ENCODE assay signal across 14 cellular contexts in the genomic region with DNA sequence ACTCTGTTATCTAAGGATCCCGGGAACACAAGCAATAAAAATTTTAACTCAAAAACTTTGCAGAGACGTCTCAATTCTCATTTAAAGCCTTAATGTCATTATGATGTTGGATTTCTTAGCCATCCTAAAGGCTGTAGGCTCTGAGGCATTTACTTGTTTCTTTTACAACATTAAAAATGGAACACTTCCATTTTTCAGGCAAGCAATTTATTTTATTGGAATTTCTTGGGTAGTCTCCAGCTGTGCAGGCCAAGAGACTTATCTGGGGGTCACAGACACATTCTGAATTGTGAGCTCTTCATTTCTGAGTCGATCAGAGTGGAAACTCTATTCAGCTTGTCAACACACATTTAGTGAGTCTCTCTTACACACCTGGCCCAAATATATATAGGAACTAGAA. TPM values are rescaled to one million over a fixed set of nuclear protein-coding genes. Genes with fewer than 3 reads are reported as not detected.
DNase-seq lines count a peak whose midpoint lies in the region; ATAC-seq, FAIRE-seq and TF ChIP-seq lines count a peak whose summit lies in the region.
"Had no signal": no experiment of that assay in that cellular context is flagged by ENCODE, and none has a peak within 500 bp of the region (broad histone marks: within the 10 kb centered on the region; RNA-seq: fewer than 3 reads in every experiment).

No MANE protein-coding gene starts in this region.

- no peaks in the 10 kb centered on the region for H3K79me2 ChIP-seq in HepG2 (ENCODE audit: insufficient read depth, low read length)

- H3K27ac ChIP-seq in HepG2 (ENCODE audit: extremely low read length, insufficient read depth, low read length) = peak overlapping the region; percentile 84
- H3K27ac ChIP-seq in right lobe of liver = no peak overlapping the region
- peak overlapping the region; percentile 38 to 57 for H3K27ac ChIP-seq in ascending aorta
- peak overlapping the region; percentile 15 for H3K27ac ChIP-seq in vagina
- no peak overlapping the region for H3K27ac ChIP-seq in Peyer's patch
- H3K27ac ChIP-seq: HL-60 had no signal

- H3K4me1 ChIP-seq in HepG2 (ENCODE audit: insufficient read depth, low read length) (peaks cover 45% of the 10 kb centered on the region), right lobe of liver (peaks cover 0 to 10% (median 0%) of the 10 kb centered on the region in 4 donors), ascending aorta (peaks cover 0 to 13% of the 10 kb centered on the region in 2 donors), vagina (peaks cover 13% of the 10 kb centered on the region), Peyer's patch (no peaks in the 10 kb centered on the region)

- TF ChIP-seq CTCF in HepG2 (CRISPR knock-in tag; IDR thresholded peaks at IDR 0.05) (no peak), right lobe of liver (IDR thresholded peaks at IDR 0.05) (no peak), ascending aorta (IDR thresholded peaks at IDR 0.05) (no peak), fibroblast of villous mesenchyme (IDR thresholded peaks at IDR 0.05; ENCODE audit: insufficient read depth, low read depth, low read length) (no peak), vagina (IDR thresholded peaks at IDR 0.05) (no peak), Peyer's patch (IDR thresholded peaks at IDR 0.05) (no peak)

- H3K4me3 ChIP-seq in HepG2 (replicated peaks in 1 of 3; ENCODE audit: insufficient read depth in 1 of 3, low read depth in 2 of 3, low read length in 3 of 3) = peak overlapping the region in 1 of 3 experiments; percentile 58; a peak in 1 of 6 replicates
- H3K4me3 ChIP-seq in right lobe of liver = no peak overlapping the region
- H3K4me3 ChIP-seq in ascending aorta = no peak overlapping the region
- no peak overlapping the region for H3K4me3 ChIP-seq in fibroblast of villous mesenchyme (ENCODE audit: low read depth, low read length)
- no peak overlapping the region for H3K4me3 ChIP-seq in vagina
- H3K4me3 ChIP-seq in Peyer's patch = no peak overlapping the region

- H3K36me3 ChIP-seq in HepG2 (replicated peaks in 1 of 2; ENCODE audit: control insufficient read depth in 1 of 2, insufficient read depth in 2 of 2, low read length in 2 of 2) (no peaks in the 10 kb centered on the region), right lobe of liver (no peaks in the 10 kb centered on the region), ascending aorta (no peaks in the 10 kb centered on the region), vagina (no peaks in the 10 kb centered on the region), Peyer's patch (no peaks in the 10 kb centered on the region)

- DNase-seq in HepG2 (ENCODE audit: low spot score) (no peak), right lobe of liver (no peak), ascending aorta (ENCODE audit: low spot score in 2 of 2) (no peak), fibroblast of villous mesenchyme (ENCODE audit: low read depth) (peak; percentile 23), vagina (ENCODE audit: extremely low spot score in 2 of 2) (no peak), NCI-H2171 (lab: John Stamatoyannopoulos, UW) (no peak), Peyer's patch (no peak)
- no peak for DNase-seq in activated CD8-positive, alpha-beta memory T cell treated with anti-CD3 and anti-CD28 coated beads for 24 hours
- DNase-seq: NCI-H1930; NCI-H446 treated with DMSO at 0.1 percent for 48 hours; NK-92 treated with Interleukin-12 subunit alpha and Interleukin-12 subunit beta, amount 100 ng/mL, for 24 hours; SHP77 treated with DMSO at 0.1 percent for 48 hours had no signal

- WGBS in HepG2 (ENCODE audit: low lambda C conversion rate) = 78% methylated on average over 3 of the region's 3 CpGs
- 67% methylated on average over 3 of the region's 3 CpGs for WGBS in right lobe of liver (ENCODE audit: insufficient coverage, low coverage, low lambda C conversion rate, missing lambda C conversion rate)

- ATAC-seq in HepG2 (no peak), right lobe of liver (no peak)

- FAIRE-seq in HepG2 (lab: Jason Lieb, UNC) = no peak
- FAIRE-seq: HTR-8/SVneo had no signal

- intact Hi-C loops in HepG2 (cut with micrococcal nuclease; ENCODE audit: unreplicated experiment) (no loop called here), right lobe of liver (cut with DNase I) (no loop called here), ascending aorta (cut with DNase I) (no loop called here), vagina (cut with DNase I) (no loop called here)

- no TSS peak for BruUV-seq in HepG2 (replicated peaks; lab: Mats Ljungman, UMichigan)

- H3K9ac ChIP-seq in HepG2 (ENCODE audit: insufficient read depth, low read depth, low read length) = peak overlapping the region; percentile 55

- POLR2A ChIA-PET in HepG2 (lab: Yijun Ruan, JAX) = interaction anchor here (0.7 to 2.7 kb wide), 8 partner anchors 17 to 834 kb away, joined by 3 to 37 read pairs (median 5); partner anchors contain the start of gene KIF5B

- TF ChIP-seq POLR2A in HepG2 (IDR thresholded peaks at IDR 0.05; ENCODE audit: insufficient read depth in 1 of 2, low read depth in 2 of 2, low read length in 2 of 2) (no peak), right lobe of liver (IDR thresholded peaks at IDR 0.05) (no peak), vagina (IDR thresholded peaks at IDR 0.05) (no peak), Peyer's patch (IDR thresholded peaks at IDR 0.05) (no peak)

- TF ChIP-seq RAD21 in HepG2 (CRISPR knock-in tag; IDR thresholded peaks at IDR 0.05) = no peak

- H3K27me3 ChIP-seq in HepG2 (ENCODE audit: control insufficient read depth in 1 of 2, insufficient read depth in 2 of 2, low read length in 2 of 2) (no peaks in the 10 kb centered on the region), right lobe of liver (no peaks in the 10 kb centered on the region), ascending aorta (no peaks in the 10 kb centered on the region), vagina (no peaks in the 10 kb centered on the region), Peyer's patch (no peaks in the 10 kb centered on the region)

- no peaks in the 10 kb centered on the region; the same call in 1 of the 2 replicates for H3K9me3 ChIP-seq in HepG2 (ENCODE audit: low read length)
- no peaks in the 10 kb centered on the region for H3K9me3 ChIP-seq in right lobe of liver
- H3K9me3 ChIP-seq in ascending aorta = no peaks in the 10 kb centered on the region
- H3K9me3 ChIP-seq in vagina = no peaks in the 10 kb centered on the region
- H3K9me3 ChIP-seq in Peyer's patch = no peaks in the 10 kb centered on the region

- no peaks in the 10 kb centered on the region for H4K20me1 ChIP-seq in HepG2 (ENCODE audit: insufficient read depth, low read length)

- in situ Hi-C loops in HepG2 (cut with HindIII; ENCODE audit: extremely low pct_ligation_motif_present, low pct_unique_long_range_greater_than_20kb) = no loop called here

- H3K4me2 ChIP-seq in HepG2 (ENCODE audit: low read depth, low read length) = peak overlapping the region; percentile 75; the same call in 1 of the 2 replicates

- no peak overlapping the region for H2AFZ ChIP-seq in HepG2 (ENCODE audit: low read length)

- no peak for TF ChIP-seq EP300 in HepG2 (IDR thresholded peaks at IDR 0.05; ENCODE audit: low read depth in 2 of 2, low read length in 2 of 2)
- TF ChIP-seq EP300 in HepG2 (CRISPR knock-in tag; IDR thresholded peaks at IDR 0.05; ENCODE audit: borderline replicate concordance) = no peak

- CTCF ChIA-PET in HepG2 (lab: Yijun Ruan, JAX; ENCODE audit: low intra/inter-chr PET ratio, low total read pairs) = no interaction called here

TF ChIP-seq in HepG2, 621 proteins besides CTCF, POLR2A, EP300 and RAD21:
- TF ChIP-seq KMT2B (CRISPR knock-in tag; IDR thresholded peaks at IDR 0.05) (no peak), ZNF709 (CRISPR knock-in tag; IDR thresholded peaks at IDR 0.05) (0 out of 2 replicates have a peak, but pooled peaks have one; percentile 31)

RNA-seq across cellular contexts. Expression of gene KIF5B, which starts 48.0 kb away (rescaled TPM):
- total RNA-seq in HepG2 (2016; rRNA removed; fragmentation: Illumina TruSeq; extraction: Trizol) (133 and 183 TPM in 2 replicates), right lobe of liver (10 to 100 TPM; 12.8 to 44.4 (median 23.3) TPM), ascending aorta (78.1 TPM), fibroblast of villous mesenchyme (143 and 172 TPM in 2 replicates), vagina (74.2 TPM), Peyer's patch (100 to 1,000 TPM in 1 of 4 donors, 10 to 100 TPM in 3; 69.1 to 124 (median 83.9) TPM)
- total RNA-seq in HepG2 (2016; cell fraction: cytosol; rRNA removed; fragmentation: Illumina TruSeq; extraction: Trizol; ENCODE audit: low read depth) = 11.5 and 13.3 TPM in 2 replicates
- total RNA-seq in HepG2 (2016; cell fraction: insoluble cytoplasmic fraction; rRNA removed; fragmentation: Illumina TruSeq; extraction: Trizol) = 132 and 189 TPM in 2 replicates
- 48.9 and 50.9 TPM in 2 replicates for total RNA-seq in HepG2 (2016; cell fraction: membrane; rRNA removed; fragmentation: Illumina TruSeq; extraction: Trizol)
- 95.3 and 101 TPM in 2 replicates for total RNA-seq in HepG2 (2016; cell fraction: nucleus; rRNA removed; fragmentation: Illumina TruSeq; extraction: Trizol)
- polyA plus RNA-seq in HepG2 (2011; rRNA removed) = 24.2 and 34.3 TPM in 2 replicates
- polyA plus RNA-seq in HepG2 (2011; cell fraction: cytosol; rRNA removed) = 14.2 and 19.7 TPM in 2 replicates
- 12.9 and 14.3 TPM in 2 replicates for polyA plus RNA-seq in HepG2 (2011; cell fraction: nucleus; rRNA removed)
- polyA plus RNA-seq in HepG2 (2012) = 54.5 and 69.7 TPM in 2 replicates
- 2.3 and 2.6 TPM in 2 replicates for polyA plus RNA-seq in HepG2 (2016; cell fraction: cytosol; fragmentation: Illumina TruSeq; extraction: Trizol; ENCODE audit: low read depth)
- polyA plus RNA-seq in HepG2 (2016; cell fraction: insoluble cytoplasmic fraction; fragmentation: Illumina TruSeq; extraction: Trizol; ENCODE audit: low read depth) = 124 and 134 TPM in 2 replicates
- 13.6 and 14.9 TPM in 2 replicates for polyA plus RNA-seq in HepG2 (2016; cell fraction: membrane; fragmentation: Illumina TruSeq; extraction: Trizol; ENCODE audit: low read depth)
- 84.5 and 87.7 TPM in 2 replicates for polyA plus RNA-seq in HepG2 (2016; cell fraction: nucleus; fragmentation: Illumina TruSeq; extraction: Trizol; ENCODE audit: insufficient read depth, low read depth)
- polyA minus RNA-seq in HepG2 (2011; rRNA and poly(A)+ RNA removed; ENCODE audit: low replicate concordance) = 16.9 and 19.8 TPM in 2 replicates
- 67.3 and 71.1 TPM in 2 replicates for polyA minus RNA-seq in HepG2 (2011; cell fraction: cytosol; rRNA and poly(A)+ RNA removed)
- polyA minus RNA-seq in HepG2 (2011; cell fraction: nucleus; rRNA and poly(A)+ RNA removed) = 84.4 and 86.4 TPM in 2 replicates

Comparison
In these comparisons a context has a peak if more than half of its experiments do, and no peak if none do; other contexts are left out.
1. H3K27ac ChIP-seq: peak in HepG2 (single experiment), ascending aorta (2 of 2) and vagina (single experiment); none in right lobe of liver (0 of 3) and Peyer's patch (0 of 4).